8 cellular contexts compared by ENCODE assay signal in the genomic region with DNA sequence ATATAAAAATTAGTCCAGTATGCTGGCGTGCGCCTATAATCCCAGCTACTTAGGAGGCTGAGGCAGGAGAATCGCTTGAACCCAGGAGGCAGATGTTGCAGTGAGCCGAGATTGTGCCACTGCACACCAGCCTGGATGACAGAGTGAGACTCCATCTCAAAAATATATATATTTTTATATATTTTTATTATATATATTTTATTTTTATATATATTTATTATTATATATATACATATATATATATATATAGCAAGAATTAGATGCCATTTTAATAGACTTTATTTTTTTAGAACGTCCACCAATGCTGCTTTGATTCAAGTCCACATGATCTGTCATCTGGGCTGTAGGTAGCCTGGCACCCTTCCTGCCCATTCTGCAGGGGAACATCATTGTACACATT. TPM values are rescaled to one million over a fixed set of nuclear protein-coding genes. Genes with fewer than 3 reads are reported as not detected.
"Had no signal": no experiment of that assay in that cellular context is flagged by ENCODE, and none has a peak within 500 bp of the region (broad histone marks: within the 10 kb centered on the region; RNA-seq: fewer than 3 reads in every experiment).

No MANE protein-coding gene starts in this region.

- DNase-seq: IMR-90, KBM-7, KG1 had no signal

- H3K27ac Mint-ChIP-seq: IgD-negative memory B cell had no signal

- ATAC-seq: HepG2, K562 had no signal

RNA-seq across cellular contexts. Expression of gene OR7D2, which starts 3.5 kb away (rescaled TPM):
- total RNA-seq: HepG2, HT-29, HT1080, IMR-90 had no signal

RNA-seq across cellular contexts. Expression of gene OR7D4, which starts 44.1 kb away (rescaled TPM):
- total RNA-seq: HepG2, HT-29, HT1080, IMR-90, K562 had no signal

RNA-seq across cellular contexts. Expression of gene OR7G3, which starts 48.6 kb away (rescaled TPM):
- total RNA-seq: HepG2, HT-29, HT1080, IMR-90, K562 had no signal

RNA-seq across cellular contexts. Expression of gene OR7G1, which starts 59.8 kb away (rescaled TPM):
- total RNA-seq: HepG2, HT-29, HT1080, IMR-90, K562 had no signal
